ENCODE assay signal across 8 cellular contexts in genomic region chr14:22981090-22982012, GRCh38. TPM values are rescaled to one million over a fixed set of nuclear protein-coding genes. Genes with fewer than 3 reads are reported as not detected.
A peak's percentile ranks its signal among the peaks of the same experiment; 100 is the strongest.
DNase-seq lines count a peak whose midpoint lies in the region; ATAC-seq and FAIRE-seq lines count a peak whose summit lies in the region.

No MANE protein-coding gene starts in this region.

- H3K4me3 ChIP-seq in iPS-20b (ENCODE audit: low read length) = peak overlapping the region; percentile 85
- peak overlapping the region; percentile 42 to 47 for H3K4me3 ChIP-seq in small intestine (ENCODE audit: low read depth in 1 of 2, low read length in 2 of 2)

- H3K4me1 ChIP-seq in iPS-20b (ENCODE audit: insufficient read depth, low read length) (peaks cover 37% of the 10 kb centered on the region), small intestine (ENCODE audit: control insufficient read depth in 2 of 2, insufficient read depth in 1 of 2, low read depth in 1 of 2, low read length in 1 of 2) (peaks cover 10 to 14% of the 10 kb centered on the region in 2 donors)

- no peak for FAIRE-seq in small intestine (lab: Jason Lieb, UNC)

- H3K36me3 ChIP-seq in iPS-20b (ENCODE audit: insufficient read depth, low read depth, low read length) (peaks cover 22% of the 10 kb centered on the region), small intestine (ENCODE audit: control insufficient read depth in 2 of 2, insufficient read depth in 2 of 2, low read length in 2 of 2) (no peaks in the 10 kb centered on the region)

- H3K27ac Mint-ChIP-seq in activated naive CD8-positive, alpha-beta T cell treated with anti-CD3 and anti-CD28 coated beads, Interleukin-2, amount 10 ng/mL, durations not matched to agents 7 days and 5 days = no peak overlapping the region

- H3K27me3 Mint-ChIP-seq in activated naive CD8-positive, alpha-beta T cell treated with anti-CD3 and anti-CD28 coated beads, Interleukin-2, amount 10 ng/mL, durations not matched to agents 7 days and 5 days = peaks cover 22% of the 10 kb centered on the region

- H3K9me3 Mint-ChIP-seq in activated naive CD8-positive, alpha-beta T cell treated with anti-CD3 and anti-CD28 coated beads, Interleukin-2, amount 10 ng/mL, durations not matched to agents 7 days and 5 days = no peaks in the 10 kb centered on the region

- H3K4me1 Mint-ChIP-seq in activated naive CD8-positive, alpha-beta T cell treated with anti-CD3 and anti-CD28 coated beads, Interleukin-2, amount 10 ng/mL, durations not matched to agents 7 days and 5 days = peaks cover 7% of the 10 kb centered on the region

- POLR2A ChIA-PET in activated naive CD8-positive, alpha-beta T cell treated with anti-CD3 and anti-CD28 coated beads, Interleukin-2, amount 10 ng/mL, durations not matched to agents 7 days and 5 days (lab: Charles Lee) = interaction anchor here (0.6 to 2.3 kb wide), 4 partner anchors 9 to 58 kb away, joined by 3 to 9 read pairs (median 4); partner anchors contain the start of gene PSMB5

- peak overlapping the region; percentile 86 for H3K9ac ChIP-seq in iPS-20b (ENCODE audit: low read depth, low read length)

- no peaks in the 10 kb centered on the region for H3K36me3 Mint-ChIP-seq in activated naive CD8-positive, alpha-beta T cell treated with anti-CD3 and anti-CD28 coated beads, Interleukin-2, amount 10 ng/mL, durations not matched to agents 7 days and 5 days

- ATAC-seq in activated naive CD8-positive, alpha-beta T cell treated with anti-CD3 and anti-CD28 coated beads, Interleukin-2, amount 10 ng/mL, durations not matched to agents 7 days and 5 days (ENCODE audit: low read depth) = peak; percentile 6
- ATAC-seq in HG02798 (IDR thresholded peaks at IDR 0.05; ENCODE audit: poor library complexity, unreplicated experiment) = no peak

- peak; percentile 51 for DNase-seq in activated T-cell treated with anti-CD3 and anti-CD28 coated beads, Interleukin-2, amount 50 U/mL, for 1 hour
- no peak for DNase-seq in activated T-cell treated with anti-CD3 and anti-CD28 coated beads for 4 hours
- peak; percentile 53 for DNase-seq in activated naive CD8-positive, alpha-beta T cell treated with anti-CD3 and anti-CD28 coated beads, Interleukin-2, amount 10 ng/mL, durations not matched to agents 7 days and 5 days
- no peak for DNase-seq in small intestine
- no peak for DNase-seq in GM19240 (ENCODE audit: insufficient read length, low spot score)
- DNase-seq in H4 (ENCODE audit: low spot score) = no peak

- 3 to 6% (median 3%) methylated on average over 74 to 91 of the region's 91 CpGs for WGBS in small intestine, 3 donors

- H3K4me3 Mint-ChIP-seq in activated naive CD8-positive, alpha-beta T cell treated with anti-CD3 and anti-CD28 coated beads, Interleukin-2, amount 10 ng/mL, durations not matched to agents 7 days and 5 days = peak overlapping the region; percentile 53

- H3K27me3 ChIP-seq in iPS-20b (ENCODE audit: insufficient read depth, low read length) (peaks cover 26% of the 10 kb centered on the region), small intestine (ENCODE audit: control insufficient read depth in 2 of 2, insufficient read depth in 2 of 2, low read length in 2 of 2) (no peaks in the 10 kb centered on the region)

- H3K27ac ChIP-seq in iPS-20b (ENCODE audit: low read length) (no peak overlapping the region), small intestine (ENCODE audit: low read depth in 1 of 2, low read length in 1 of 2) (peak overlapping the region in 1 of 2 donors; percentile 27)

- H3K9me3 ChIP-seq in iPS-20b (ENCODE audit: insufficient read depth, low read depth, low read length) (no peaks in the 10 kb centered on the region), small intestine (ENCODE audit: control insufficient read depth, low read depth) (no peaks in the 10 kb centered on the region)

RNA-seq across cellular contexts. Expression of gene AJUBA, which starts 1.0 kb away (rescaled TPM):
- total RNA-seq in activated naive CD8-positive, alpha-beta T cell treated with anti-CD3 and anti-CD28 coated beads, Interleukin-2, amount 10 ng/mL, durations not matched to agents 7 days and 5 days = 1 to 10 TPM in 1 of 2 experiments, under 1 TPM in 1; 0.97 to 1.3 TPM
- polyA plus RNA-seq in small intestine = 10 to 100 TPM in 1 of 3 donors, 1 to 10 TPM in 1, under 1 TPM in 1; 0.45 to 15.1 (median 1.9) TPM
- total RNA-seq in H4 (2014; rRNA removed; shearing (Covaris generic)) = 24.7 and 25.9 TPM in 2 replicates

RNA-seq across cellular contexts. Expression of gene HAUS4, which starts 24.5 kb away (rescaled TPM):
- 10 to 100 TPM; 60.5 to 62.6 TPM for total RNA-seq in activated naive CD8-positive, alpha-beta T cell treated with anti-CD3 and anti-CD28 coated beads, Interleukin-2, amount 10 ng/mL, durations not matched to agents 7 days and 5 days
- 10 to 100 TPM; 34.0 to 53.2 (median 49.5) TPM for polyA plus RNA-seq in small intestine
- total RNA-seq in H4 (2014; rRNA removed; shearing (Covaris generic)) = 70.7 and 104 TPM in 2 replicates

RNA-seq across cellular contexts. Expression of gene C14orf93, which starts 28.6 kb away (rescaled TPM):
- 10 to 100 TPM; 11.4 to 11.6 TPM for total RNA-seq in activated naive CD8-positive, alpha-beta T cell treated with anti-CD3 and anti-CD28 coated beads, Interleukin-2, amount 10 ng/mL, durations not matched to agents 7 days and 5 days
- 1 to 10 TPM; 4.9 to 9.2 (median 6.5) TPM for polyA plus RNA-seq in small intestine
- 6.9 and 15.1 TPM in 2 replicates for total RNA-seq in H4 (2014; rRNA removed; shearing (Covaris generic))

RNA-seq across cellular contexts. Expression of gene PRMT5, which starts 52.2 kb away (rescaled TPM):
- total RNA-seq in activated naive CD8-positive, alpha-beta T cell treated with anti-CD3 and anti-CD28 coated beads, Interleukin-2, amount 10 ng/mL, durations not matched to agents 7 days and 5 days = 10 to 100 TPM; 35.7 to 40.1 TPM
- 10 to 100 TPM; 13.4 to 57.7 (median 15.1) TPM for polyA plus RNA-seq in small intestine
- total RNA-seq in H4 (2014; rRNA removed; shearing (Covaris generic)) = 60.1 and 76.9 TPM in 2 replicates

RNA-seq across cellular contexts. Expression of gene PSMB5, which starts 53.3 kb away (rescaled TPM):
- total RNA-seq in activated naive CD8-positive, alpha-beta T cell treated with anti-CD3 and anti-CD28 coated beads, Interleukin-2, amount 10 ng/mL, durations not matched to agents 7 days and 5 days = 10 to 100 TPM; 49.0 to 54.5 TPM
- polyA plus RNA-seq in small intestine = 100 to 1,000 TPM in 1 of 3 donors, 10 to 100 TPM in 2; 84.0 to 166 (median 87.7) TPM
- total RNA-seq in H4 (2014; rRNA removed; shearing (Covaris generic)) = 444 and 478 TPM in 2 replicates

Comparison
In these comparisons a context has a peak if more than half of its experiments do, and no peak if none do; other contexts are left out.
1. DNase-seq: peak in activated T-cell treated with anti-CD3 and anti-CD28 coated beads, Interleukin-2, amount 50 U/mL, for 1 hour (single experiment) and activated naive CD8-positive, alpha-beta T cell treated with anti-CD3 and anti-CD28 coated beads, Interleukin-2, amount 10 ng/mL, durations not matched to agents 7 days and 5 days (single experiment); none in activated T-cell treated with anti-CD3 and anti-CD28 coated beads for 4 hours (single experiment), small intestine (single experiment), GM19240 (single experiment) and H4 (single experiment).
2. RNA of gene AJUBA, which starts 1.0 kb away (total RNA-seq): 24.7 to 25.9 TPM in H4; 0.97 to 1.3 TPM in activated naive CD8-positive, alpha-beta T cell treated with anti-CD3 and anti-CD28 coated beads, Interleukin-2, amount 10 ng/mL, durations not matched to agents 7 days and 5 days; every median in the first group is over 10 times any median in the second.